ENCODE assay signal across 8 cellular contexts in the genomic region with DNA sequence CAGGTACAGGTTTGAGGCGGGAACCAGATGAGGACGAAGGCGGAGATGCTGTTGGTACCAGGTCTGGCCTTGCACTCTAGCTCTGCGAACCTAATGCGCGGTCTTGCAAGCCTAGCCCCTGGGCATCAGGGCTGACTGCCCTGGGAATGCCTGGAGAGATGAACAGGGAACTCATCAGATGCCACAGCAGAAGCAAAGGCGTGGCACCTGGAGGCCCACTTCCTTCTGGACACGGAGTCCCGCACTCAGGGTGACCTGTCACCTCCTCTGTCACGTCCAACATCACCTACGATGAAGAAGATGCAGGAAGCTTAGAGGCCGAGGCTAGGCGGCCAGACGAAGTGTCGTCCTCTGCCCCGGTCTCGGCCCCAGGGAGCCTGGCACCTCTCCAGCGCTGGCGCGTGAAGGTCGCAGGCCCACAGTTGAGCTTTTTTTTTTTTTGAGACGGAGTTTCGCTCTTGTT. TPM values are rescaled to one million over a fixed set of nuclear protein-coding genes. Genes with fewer than 3 reads are reported as not detected.
DNase-seq lines count a peak whose midpoint lies in the region; ATAC-seq and TF ChIP-seq lines count a peak whose summit lies in the region.

No MANE protein-coding gene starts in this region.

- H3K27ac ChIP-seq in WERI-Rb-1 (no peak overlapping the region), cardiac muscle cell (no peak overlapping the region)

- peaks cover 4% of the 10 kb centered on the region for H3K36me3 Mint-ChIP-seq in activated naive CD4-positive, alpha-beta T cell treated with anti-CD3 and anti-CD28 coated beads, Interleukin-2, amount 10 ng/mL, durations not matched to agents 7 days and 5 days

- CTCF ChIA-PET in activated naive CD4-positive, alpha-beta T cell treated with anti-CD3 and anti-CD28 coated beads, Interleukin-2, amount 10 ng/mL, durations not matched to agents 7 days and 5 days (lab: Charles Lee), result interaction anchor here (0.9 to 2.4 kb wide), 12 partner anchors 9 to 1044 kb away, joined by 3 to 26 read pairs (median 4); partner anchors contain the start of gene RPLP1

- no peaks in the 10 kb centered on the region for H3K9me3 Mint-ChIP-seq in activated naive CD4-positive, alpha-beta T cell treated with anti-CD3 and anti-CD28 coated beads, Interleukin-2, amount 10 ng/mL, durations not matched to agents 7 days and 5 days

- H3K27me3 Mint-ChIP-seq in activated naive CD4-positive, alpha-beta T cell treated with anti-CD3 and anti-CD28 coated beads, Interleukin-2, amount 10 ng/mL, durations not matched to agents 7 days and 5 days, result peaks cover 16% of the 10 kb centered on the region

- no peak for TF ChIP-seq CTCF in WERI-Rb-1 (IDR thresholded peaks at IDR 0.05; ENCODE audit: low read depth, low read length)
- TF ChIP-seq CTCF in cardiac muscle cell (IDR thresholded peaks at IDR 0.05; ENCODE audit: low read depth, low read length), result no peak

- H3K4me3 ChIP-seq in WERI-Rb-1 (ENCODE audit: low read depth, low read length), result peak overlapping the region; percentile 26
- peak overlapping the region; percentile 11 for H3K4me3 ChIP-seq in cardiac muscle cell
- peak overlapping the region; percentile 42 for H3K4me3 ChIP-seq in skeletal muscle cell (ENCODE audit: low read depth, low read length)

- peaks cover 3% of the 10 kb centered on the region for H3K36me3 ChIP-seq in WERI-Rb-1
- no peaks in the 10 kb centered on the region for H3K36me3 ChIP-seq in cardiac muscle cell

- DNase-seq in activated naive CD4-positive, alpha-beta T cell treated with anti-CD3 and anti-CD28 coated beads, Interleukin-2, amount 10 ng/mL, durations not matched to agents 7 days and 5 days, result no peak
- DNase-seq in activated naive CD4-positive, alpha-beta T cell treated with anti-CD3 and anti-CD28 coated beads, Interleukin-2, amount 50 U/mL, for 16 hours, result no peak
- no peak for DNase-seq in WERI-Rb-1
- DNase-seq in cardiac muscle cell (ENCODE audit: low read depth in 1 of 2, low spot score in 1 of 2), result no peak
- DNase-seq in skeletal muscle cell (ENCODE audit: low read depth), result no peak
- no peak for DNase-seq in central memory CD4-positive, alpha-beta T cell

- peaks cover 34% of the 10 kb centered on the region for H3K4me1 Mint-ChIP-seq in activated naive CD4-positive, alpha-beta T cell treated with anti-CD3 and anti-CD28 coated beads, Interleukin-2, amount 10 ng/mL, durations not matched to agents 7 days and 5 days

- H3K4me1 ChIP-seq in cardiac muscle cell (ENCODE audit: low read depth), result peaks cover 11% of the 10 kb centered on the region

- H3K27me3 ChIP-seq in WERI-Rb-1 (ENCODE audit: insufficient read depth, low read depth, severe bottlenecking), result no peaks in the 10 kb centered on the region
- no peaks in the 10 kb centered on the region for H3K27me3 ChIP-seq in cardiac muscle cell

- H3K4me3 Mint-ChIP-seq in activated naive CD4-positive, alpha-beta T cell treated with anti-CD3 and anti-CD28 coated beads, Interleukin-2, amount 10 ng/mL, durations not matched to agents 7 days and 5 days, result peak overlapping the region; percentile 81

- no peak for ATAC-seq in GM18498 (IDR thresholded peaks at IDR 0.05; ENCODE audit: unreplicated experiment)
- no peak for ATAC-seq in HG03469 (IDR thresholded peaks at IDR 0.05; ENCODE audit: unreplicated experiment)

- no peak overlapping the region for H3K27ac Mint-ChIP-seq in activated naive CD4-positive, alpha-beta T cell treated with anti-CD3 and anti-CD28 coated beads, Interleukin-2, amount 10 ng/mL, durations not matched to agents 7 days and 5 days

- H3K9me3 ChIP-seq in WERI-Rb-1 (ENCODE audit: severe bottlenecking) (no peaks in the 10 kb centered on the region), cardiac muscle cell (ENCODE audit: low read depth) (no peaks in the 10 kb centered on the region)

RNA-seq across cellular contexts. Expression of gene RPLP1, which starts 9.4 kb away (rescaled TPM):
- total RNA-seq in cardiac muscle cell, result 303 and 361 TPM in 2 replicates
- 967 and 994 TPM in 2 replicates for polyA plus RNA-seq in cardiac muscle cell

RNA-seq across cellular contexts. Expression of gene KIF23, which starts 47.9 kb away (rescaled TPM):
- total RNA-seq in cardiac muscle cell, result 11.2 and 58.9 TPM in 2 replicates
- polyA plus RNA-seq in cardiac muscle cell, result 12.3 and 45.9 TPM in 2 replicates
